22 cellular contexts compared by ENCODE assay signal in genomic region chr4:6632125-6632524, GRCh38.
"Had no signal": no experiment of that assay in that cellular context is flagged by ENCODE, and none has a peak within 500 bp of the region (broad histone marks: within the 10 kb centered on the region; RNA-seq: fewer than 3 reads in every experiment).

No MANE protein-coding gene starts in this region.

- DNase-seq: activated B cell treated with CpG ODN at 0.5 μM for 24 hours; activated CD8-positive, alpha-beta memory T cell treated with anti-CD3 and anti-CD28 coated beads, Interleukin-2, amount 10 ng/mL, durations not matched to agents 7 days and 5 days; activated CD8-positive, alpha-beta T cell treated with anti-CD3 and anti-CD28 coated beads, Interleukin-2, amount 10 ng/mL, durations not matched to agents 7 days and 5 days; activated naive CD8-positive, alpha-beta T cell treated with anti-CD3 and anti-CD28 coated beads, Interleukin-2, amount 50 U/mL, for 24 hours; activated T-cell treated with anti-CD3 and anti-CD28 coated beads, Interleukin-2, amount 50 U/mL, for 72 hours; amygdala; colonic mucosa; effector CD8-positive, alpha-beta T cell; islet precursor cell; left cardiac atrium; left ventricle myocardium superior; naive B cell; nephron progenitor cell; retina; stimulated activated CD4-positive, alpha-beta T cell treated with anti-CD3 and anti-CD28 coated beads, Interleukin-4, amount 100 ng/mL, for 24 hours; stimulated activated naive CD8-positive, alpha-beta T cell treated with anti-CD3 and anti-CD28 coated beads, Interleukin-15, amount 100 ng/mL, for 72 hours; substantia nigra; SW 1271; tibial artery had no signal

- H3K36me3 ChIP-seq: colonic mucosa, neutrophil, tibial artery had no signal

- H2AFZ ChIP-seq: hepatocyte had no signal

- H3K4me2 ChIP-seq: hepatocyte had no signal

- H3K27me3 ChIP-seq: colonic mucosa, hepatocyte, neutrophil, tibial artery had no signal

- H3K79me2 ChIP-seq: hepatocyte had no signal

- H3K27ac ChIP-seq: colonic mucosa, skin epidermis, tibial artery had no signal

- H3K9me3 ChIP-seq: colonic mucosa, neutrophil, tibial artery had no signal

- H3K4me3 ChIP-seq: colonic mucosa, hepatocyte, skin epidermis, tibial artery had no signal

- H3K4me1 ChIP-seq: colonic mucosa, tibial artery had no signal
